ENCODE assay signal across 15 cellular contexts in the genomic region with DNA sequence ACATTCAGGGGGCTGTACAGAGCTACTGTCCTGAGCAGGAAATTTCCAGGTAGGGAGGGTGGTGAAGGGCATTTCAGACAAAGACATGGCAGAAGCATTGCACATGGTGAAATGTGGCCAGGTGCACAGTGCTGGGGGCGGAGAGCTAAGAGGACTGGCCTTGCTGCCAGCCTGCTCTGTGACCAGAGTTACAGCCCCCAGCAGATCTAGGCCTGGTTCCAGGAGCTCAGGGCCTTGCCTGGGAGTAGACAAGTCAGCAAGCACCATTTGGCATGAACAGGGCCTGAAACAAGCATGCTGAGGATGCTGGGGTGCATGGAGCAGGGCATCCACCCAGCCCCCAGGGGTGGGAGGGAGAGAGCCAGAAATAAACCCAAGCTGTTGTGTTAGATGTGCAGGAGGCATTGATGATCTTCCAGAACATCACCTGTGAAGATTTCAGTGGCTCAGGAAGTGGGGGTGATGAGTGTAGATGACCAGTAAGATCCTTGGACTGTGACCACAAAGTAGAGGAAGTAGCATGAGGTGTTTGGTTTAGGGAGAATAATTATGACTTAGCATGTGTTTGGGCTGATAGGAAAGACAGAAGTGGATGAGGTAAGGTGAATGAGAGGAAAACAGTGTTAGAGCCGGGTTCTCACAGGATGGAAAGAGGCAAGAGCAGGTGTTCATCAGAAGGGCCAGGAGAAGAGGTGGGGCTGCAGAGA.
DNase-seq lines count a peak whose midpoint lies in the region; ATAC-seq and TF ChIP-seq lines count a peak whose summit lies in the region.
"Had no signal": no experiment of that assay in that cellular context is flagged by ENCODE, and none has a peak within 500 bp of the region (broad histone marks: within the 10 kb centered on the region; RNA-seq: fewer than 3 reads in every experiment).

No MANE protein-coding gene starts in this region.

- peak overlapping the region; percentile 64 to 73 (median 70) for H3K27ac Mint-ChIP-seq in CD4-positive, CD25-positive, alpha-beta regulatory T cell

- H3K79me2 ChIP-seq in DND-41 (ENCODE audit: insufficient read depth, low read length), result no peaks in the 10 kb centered on the region

- no peak overlapping the region for H2AFZ ChIP-seq in DND-41 (ENCODE audit: low read depth, low read length)

- H3K4me1 Mint-ChIP-seq in CD4-positive, CD25-positive, alpha-beta regulatory T cell, result peaks cover 0 to 21% (median 4%) of the 10 kb centered on the region in 4 donors

- no peaks in the 10 kb centered on the region for H3K9me3 Mint-ChIP-seq in CD4-positive, CD25-positive, alpha-beta regulatory T cell

- peaks cover 89% of the 10 kb centered on the region for H3K36me3 ChIP-seq in CD4-positive, CD25-positive, alpha-beta regulatory T cell (ENCODE audit: control insufficient read depth, insufficient read depth, low read length)
- peaks cover 62% of the 10 kb centered on the region for H3K36me3 ChIP-seq in DND-41 (ENCODE audit: insufficient read depth, low read length)

- no peak for ATAC-seq in CD4-positive, CD25-positive, alpha-beta regulatory T cell (ENCODE audit: low read depth in 2 of 2)
- ATAC-seq in DND-41 (ENCODE audit: insufficient read depth, low read depth), result no peak
- ATAC-seq in GM18520 (IDR thresholded peaks at IDR 0.05; ENCODE audit: unreplicated experiment), result no peak

- no peak overlapping the region for H3K4me3 ChIP-seq in CD4-positive, CD25-positive, alpha-beta regulatory T cell (ENCODE audit: low read depth, low read length)
- H3K4me3 ChIP-seq in DND-41 (ENCODE audit: low read depth in 1 of 2, low read length in 2 of 2), result no peak overlapping the region
- H3K4me3 ChIP-seq: adrenal gland, SK-N-MC, spleen, thyroid gland had no signal

- peak overlapping the region; percentile 29 for H3K27ac ChIP-seq in CD4-positive, CD25-positive, alpha-beta regulatory T cell (ENCODE audit: insufficient read depth, low read length, poor library complexity, severe bottlenecking)
- H3K27ac ChIP-seq in DND-41 (ENCODE audit: low read length), result peak overlapping the region; percentile 62
- H3K27ac ChIP-seq: adrenal gland, SK-N-MC, thyroid gland had no signal

- no peak overlapping the region for H3K4me2 ChIP-seq in DND-41 (ENCODE audit: insufficient read depth, low read length)

- H3K27me3 Mint-ChIP-seq in CD4-positive, CD25-positive, alpha-beta regulatory T cell, result no peaks in the 10 kb centered on the region

- H3K9me3 ChIP-seq in CD4-positive, CD25-positive, alpha-beta regulatory T cell (ENCODE audit: control insufficient read depth in 2 of 2, low read length in 2 of 2), result no peaks in the 10 kb centered on the region
- H3K9me3 ChIP-seq in DND-41 (ENCODE audit: insufficient read depth, low read length, severe bottlenecking), result no peaks in the 10 kb centered on the region
- H3K9me3 ChIP-seq: adrenal gland, spleen, thyroid gland had no signal

- DNase-seq in CD4-positive, CD25-positive, alpha-beta regulatory T cell, result no peak
- DNase-seq in DND-41, result no peak
- DNase-seq in OCI-M1 (lab: John Stamatoyannopoulos, UW), result peak; percentile 14
- DNase-seq in cerebellar cortex (ENCODE audit: low spot score), result peak; percentile 73
- DNase-seq in stimulated activated CD4-positive, alpha-beta T cell treated with anti-CD3 and anti-CD28 coated beads, Interleukin-4, amount 100 ng/mL, for 4 hours, result no peak
- DNase-seq in NCI-H2227 treated with DMSO at 0.1 percent for 48 hours (lab: John Stamatoyannopoulos, UW), result no peak
- DNase-seq: activated CD4-positive, alpha-beta T cell treated with anti-CD3 and anti-CD28 coated beads, Interleukin-2, amount 50 U/mL, for 4 hours; cortex of kidney; IMR-90; NCI-H187 treated with DMSO at 0.1 percent for 48 hours; thyroid gland had no signal

- H4K20me1 ChIP-seq in DND-41 (ENCODE audit: insufficient read depth, low read length), result no peaks in the 10 kb centered on the region

- peaks cover 62% of the 10 kb centered on the region for H3K36me3 Mint-ChIP-seq in CD4-positive, CD25-positive, alpha-beta regulatory T cell

- H3K27me3 ChIP-seq in CD4-positive, CD25-positive, alpha-beta regulatory T cell (ENCODE audit: control insufficient read depth, insufficient read depth, low read length), result no peaks in the 10 kb centered on the region
- H3K27me3 ChIP-seq in DND-41 (ENCODE audit: insufficient read depth, low read length, poor library complexity), result no peaks in the 10 kb centered on the region
- H3K27me3 ChIP-seq: adrenal gland, spleen, thyroid gland had no signal

- H3K9ac ChIP-seq in DND-41 (ENCODE audit: low read depth, low read length), result no peak overlapping the region

- no peak overlapping the region for H3K4me3 Mint-ChIP-seq in CD4-positive, CD25-positive, alpha-beta regulatory T cell

- no peaks in the 10 kb centered on the region for H3K4me1 ChIP-seq in CD4-positive, CD25-positive, alpha-beta regulatory T cell (ENCODE audit: control insufficient read depth, insufficient read depth, low read length, poor library complexity, severe bottlenecking)
- H3K4me1 ChIP-seq in DND-41 (ENCODE audit: insufficient read depth, low read length), result peaks cover 41% of the 10 kb centered on the region
- H3K4me1 ChIP-seq: adrenal gland, thyroid gland had no signal

- TF ChIP-seq CTCF in DND-41 (IDR thresholded peaks at IDR 0.05; ENCODE audit: borderline replicate concordance, extremely low read depth, low read length, poor library complexity, severe bottlenecking), result no peak

Comparison
In these comparisons a context has a peak if more than half of its experiments do, and no peak if none do; other contexts are left out.
1. DNase-seq: peak in OCI-M1 (single experiment) and cerebellar cortex (single experiment); none in CD4-positive, CD25-positive, alpha-beta regulatory T cell (0 of 3), DND-41 (single experiment), stimulated activated CD4-positive, alpha-beta T cell treated with anti-CD3 and anti-CD28 coated beads, Interleukin-4, amount 100 ng/mL, for 4 hours (0 of 2) and NCI-H2227 treated with DMSO at 0.1 percent for 48 hours (single experiment).